21 cellular contexts compared by ENCODE assay signal in the genomic region with DNA sequence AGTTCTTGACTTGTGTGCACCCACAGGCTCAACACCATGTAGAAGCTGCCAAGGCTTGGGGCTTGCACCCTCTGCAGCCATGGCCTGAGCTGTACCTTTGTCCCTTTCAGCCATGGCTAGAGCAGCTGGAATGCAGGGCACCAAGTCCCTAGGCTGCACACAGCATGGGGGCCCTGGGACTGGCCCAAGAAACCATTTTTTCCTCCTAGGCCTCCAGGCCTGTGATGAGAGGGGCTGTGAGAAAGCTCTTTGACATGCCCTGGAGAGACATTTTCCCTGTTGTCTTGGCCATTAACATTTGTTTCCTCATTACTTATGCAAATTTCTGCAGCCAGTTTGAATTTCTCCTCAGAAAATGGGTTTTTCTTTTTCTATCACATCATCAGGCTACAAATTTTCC. TPM values are rescaled to one million over a fixed set of nuclear protein-coding genes. Genes with fewer than 3 reads are reported as not detected.
"Had no signal": no experiment of that assay in that cellular context is flagged by ENCODE, and none has a peak within 500 bp of the region (broad histone marks: within the 10 kb centered on the region; RNA-seq: fewer than 3 reads in every experiment).

No MANE protein-coding gene starts in this region.

RNA-seq across cellular contexts. Expression of a gene that starts 1.5 kb away (rescaled TPM):
- total RNA-seq: activated naive CD4-positive, alpha-beta T cell treated with anti-CD3 and anti-CD28 coated beads for 36 hours; activated naive CD4-positive, alpha-beta T cell treated with anti-CD3 and anti-CD28 coated beads, Interleukin-2, amount 50 U/mL, for 72 hours; activated naive CD8-positive, alpha-beta T cell treated with anti-CD3 and anti-CD28 coated beads for 36 hours; activated naive CD8-positive, alpha-beta T cell treated with anti-CD3 and anti-CD28 coated beads, Interleukin-2, amount 10 ng/mL, durations not matched to agents 7 days and 5 days; activated T-cell treated with anti-CD3 and anti-CD28 coated beads, Interleukin-2, amount 50 U/mL, for 4 hours; activated T-cell treated with anti-CD3 and anti-CD28 coated beads, Interleukin-2, amount 50 U/mL, for 72 hours; activated T-helper 1 cell treated with anti-CD3 and anti-CD28 coated beads, Interleukin-12 subunit alpha, Interleukin-12 subunit beta, Interleukin-2, Interleukin-4 antibody, amounts not matched to agents 30 ng/mL and 10 ng/mL and 1 ng/mL, durations not matched to agents 14 hours and 24 hours and 36 hours; activated T-helper 17 cell treated with anti-CD3 and anti-CD28 coated beads, Interleukin-2, amount 50 U/mL, for 72 hours; activated T-helper 2 cell treated with anti-CD3 and anti-CD28 coated beads, Interferon-gamma antibody, Interleukin-2, Interleukin-4, amounts not matched to agents 10 μg/mL and 5 μg/mL and 100 μg/mL, durations not matched to agents 14 hours and 24 hours and 36 hours; adrenal gland; aorta; ascending aorta; astrocyte; body of pancreas; breast epithelium; bronchial epithelial cell; cardiac muscle cell; cardiac septum; cerebellum; chondrocyte had no signal
- polyA plus RNA-seq: adipose tissue, adrenal gland, aorta, cardiac muscle cell had no signal
